ENCODE assay signal across 15 cellular contexts in the genomic region with DNA sequence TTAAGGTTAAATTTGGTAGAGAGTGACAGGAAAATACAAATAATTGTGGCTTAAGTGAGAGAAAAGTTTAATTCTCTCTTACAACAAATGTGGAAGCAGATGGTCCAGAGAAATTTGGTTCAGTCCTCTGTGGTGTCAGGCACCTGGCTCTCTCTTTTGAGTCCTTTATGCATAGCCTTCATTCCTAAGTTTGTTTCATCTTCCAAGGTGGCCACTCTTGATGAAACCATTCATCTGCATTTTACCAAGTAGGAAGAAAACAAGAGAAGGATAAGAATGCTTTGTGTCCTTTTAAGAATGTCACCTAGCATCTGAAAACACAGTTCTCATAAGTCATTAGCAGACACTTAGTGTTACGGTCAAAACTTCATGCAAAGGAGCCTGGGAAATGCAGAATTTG.
DNase-seq lines count a peak whose midpoint lies in the region; ATAC-seq, FAIRE-seq and TF ChIP-seq lines count a peak whose summit lies in the region.
"Had no signal": no experiment of that assay in that cellular context is flagged by ENCODE, and none has a peak within 500 bp of the region (broad histone marks: within the 10 kb centered on the region; RNA-seq: fewer than 3 reads in every experiment).

No MANE protein-coding gene starts in this region.

- no peaks in the 10 kb centered on the region for H3K9me2 ChIP-seq in GM23338 (ENCODE audit: insufficient read depth)

- DNase-seq in GM23338 (ENCODE audit: low spot score) (peak; percentile 81), H1 (ENCODE audit: low read depth in 1 of 2, low spot score in 2 of 2) (no peak), mesendoderm (peak; percentile 1)
- DNase-seq in activated naive CD4-positive, alpha-beta T cell treated with anti-CD3 and anti-CD28 coated beads, Interleukin-2, amount 10 ng/mL, durations not matched to agents 7 days and 5 days = no peak
- DNase-seq: 8988T; CD4-positive, CD25-positive, alpha-beta regulatory T cell; DMS79 had no signal

- CTCF ChIA-PET in H1 (lab: Charles Lee; ENCODE audit: partially characterized antibody) = no interaction called here
- CTCF ChIA-PET in activated naive CD4-positive, alpha-beta T cell treated with anti-CD3 and anti-CD28 coated beads, Interleukin-2, amount 10 ng/mL, durations not matched to agents 7 days and 5 days (lab: Charles Lee) = no interaction called here

- H2BK15ac ChIP-seq in H1 (ENCODE audit: low read length) (no peak overlapping the region), mesendoderm (replicated peaks; ENCODE audit: low read depth) (no peak overlapping the region)

- TF ChIP-seq POLR2A in H1 (IDR thresholded peaks at IDR 0.05; ENCODE audit: control extremely low read depth in 1 of 2, low read depth in 2 of 2, low read length in 2 of 2) = no peak

- H3K4ac ChIP-seq in H1 (replicated peaks; ENCODE audit: insufficient read length, low read depth, low read length) (no peak overlapping the region), mesendoderm (ENCODE audit: low read depth, low read length) (no peak overlapping the region)

- H3K9ac ChIP-seq in HUES64 (ENCODE audit: low read depth, low read length) (no peak overlapping the region), H1 (replicated peaks in 1 of 4; ENCODE audit: extremely low read depth in 1 of 4, low read depth in 3 of 4, low read length in 3 of 4) (no peak overlapping the region), mesendoderm (ENCODE audit: low read length) (no peak overlapping the region)
- H3K9ac ChIP-seq: BLaER1 treated with 17β-estradiol and CSF1 and Interleukin-3, amounts not matched to agents 10 nM and 100 nM had no signal

- no peaks in the 10 kb centered on the region for H3K23me2 ChIP-seq in H1 (ENCODE audit: low read depth, low read length)

- H4K91ac ChIP-seq in H1 (replicated peaks; ENCODE audit: insufficient read length, low read length) = no peak overlapping the region

- H3K27me3 Mint-ChIP-seq in GM23338 (ENCODE audit: insufficient read depth, low read depth, poor library complexity) = no peaks in the 10 kb centered on the region
- H3K27me3 Mint-ChIP-seq in activated naive CD4-positive, alpha-beta T cell treated with anti-CD3 and anti-CD28 coated beads, Interleukin-2, amount 10 ng/mL, durations not matched to agents 7 days and 5 days = no peaks in the 10 kb centered on the region
- H3K27me3 Mint-ChIP-seq: CD4-positive, CD25-positive, alpha-beta regulatory T cell had no signal

- H2AK5ac ChIP-seq in H1 (ENCODE audit: low read depth, low read length) = no peak overlapping the region
- no peak overlapping the region for H2AK5ac ChIP-seq in mesendoderm (ENCODE audit: low read length)

- no peak for TF ChIP-seq RAD21 in H1 (IDR thresholded peaks at IDR 0.05 in 1 of 2, conservative IDR thresholded peaks at IDR 0.05 in 1 of 2; ENCODE audit: low read depth in 2 of 2, low read length in 2 of 2)

- H3K27me3 ChIP-seq in GM23338 (ENCODE audit: insufficient read depth) (no peaks in the 10 kb centered on the region), HUES64 (ENCODE audit: insufficient read depth, low read length) (no peaks in the 10 kb centered on the region), H1 (replicated peaks in 1 of 4; ENCODE audit: control insufficient read depth in 3 of 4, extremely low read depth in 1 of 4, insufficient read depth in 3 of 4, low read length in 3 of 4) (no peaks in the 10 kb centered on the region), mesendoderm (ENCODE audit: insufficient read depth, low read length, poor library complexity) (no peaks in the 10 kb centered on the region)
- H3K27me3 ChIP-seq: BLaER1 treated with 17β-estradiol and CSF1 and Interleukin-3, amounts not matched to agents 10 nM and 100 nM had no signal

- H3F3A ChIP-seq in GM23338 (replicated peaks; ENCODE audit: low read depth) = no peaks in the 10 kb centered on the region

- H3K9me3 ChIP-seq in HUES64 (ENCODE audit: insufficient read depth, low read depth, low read length) = no peaks in the 10 kb centered on the region
- no peaks in the 10 kb centered on the region for H3K9me3 ChIP-seq in H1 (ENCODE audit: insufficient read depth in 2 of 2, low read depth in 1 of 2, low read length in 1 of 2)
- H3K9me3 ChIP-seq: BLaER1 treated with 17β-estradiol and CSF1 and Interleukin-3, amounts not matched to agents 10 nM and 100 nM had no signal

- POLR2A ChIA-PET in H1 (lab: Charles Lee; ENCODE audit: partially characterized antibody) = no interaction called here

- H3K27ac Mint-ChIP-seq in GM23338 = peak overlapping the region; percentile 90
- no peak overlapping the region for H3K27ac Mint-ChIP-seq in activated naive CD4-positive, alpha-beta T cell treated with anti-CD3 and anti-CD28 coated beads, Interleukin-2, amount 10 ng/mL, durations not matched to agents 7 days and 5 days
- H3K27ac Mint-ChIP-seq: CD4-positive, CD25-positive, alpha-beta regulatory T cell had no signal

- H3K18ac ChIP-seq in H1 (ENCODE audit: extremely low read depth, low read length) = no peak overlapping the region
- no peak overlapping the region for H3K18ac ChIP-seq in mesendoderm (ENCODE audit: low read length)

- H3K9me3 Mint-ChIP-seq in GM23338 = peaks cover 7% of the 10 kb centered on the region; the same call in 1 of the 3 replicates
- H3K9me3 Mint-ChIP-seq in activated naive CD4-positive, alpha-beta T cell treated with anti-CD3 and anti-CD28 coated beads, Interleukin-2, amount 10 ng/mL, durations not matched to agents 7 days and 5 days = no peaks in the 10 kb centered on the region

- no peaks in the 10 kb centered on the region for H4K20me1 ChIP-seq in GM23338 (replicated peaks; ENCODE audit: insufficient read depth)
- H4K20me1 ChIP-seq in H1 (replicated peaks in 1 of 2; ENCODE audit: control insufficient read depth in 1 of 2, insufficient read depth in 2 of 2, low read length in 2 of 2) = no peaks in the 10 kb centered on the region
- H4K20me1 ChIP-seq: BLaER1 treated with 17β-estradiol and CSF1 and Interleukin-3, amounts not matched to agents 10 nM and 100 nM had no signal

- H3K36me3 ChIP-seq in GM23338 (ENCODE audit: insufficient read depth) = no peaks in the 10 kb centered on the region
- no peaks in the 10 kb centered on the region for H3K36me3 ChIP-seq in HUES64 (ENCODE audit: insufficient read depth, low read length)
- no peaks in the 10 kb centered on the region for H3K36me3 ChIP-seq in H1 (ENCODE audit: control insufficient read depth in 2 of 4, insufficient read depth in 4 of 4, low read length in 3 of 4)
- H3K36me3 ChIP-seq in mesendoderm (ENCODE audit: control insufficient read depth, insufficient read depth, low read length) = no peaks in the 10 kb centered on the region
- H3K36me3 ChIP-seq: BLaER1 treated with 17β-estradiol and CSF1 and Interleukin-3, amounts not matched to agents 10 nM and 100 nM had no signal

- peak overlapping the region; percentile 94 for H3K27ac ChIP-seq in GM23338 (ENCODE audit: low read depth)
- peak overlapping the region; percentile 66; the same call in 1 of the 2 replicates for H3K27ac ChIP-seq in HUES64 (ENCODE audit: low read depth, low read length)
- H3K27ac ChIP-seq in H1 (ENCODE audit: low read depth, low read length) = no peak overlapping the region
- no peak overlapping the region for H3K27ac ChIP-seq in mesendoderm (ENCODE audit: low read depth, low read length)
- H3K27ac ChIP-seq: BLaER1 treated with 17β-estradiol and CSF1 and Interleukin-3, amounts not matched to agents 10 nM and 100 nM had no signal

- no peak overlapping the region for H4K8ac ChIP-seq in H1 (ENCODE audit: extremely low read depth, insufficient read depth, low read length)
- no peak overlapping the region for H4K8ac ChIP-seq in mesendoderm (ENCODE audit: low read depth, low read length)

- no peaks in the 10 kb centered on the region for H3K79me1 ChIP-seq in H1 (ENCODE audit: low read depth, low read length)
- H3K79me1 ChIP-seq in mesendoderm (ENCODE audit: low read length) = no peaks in the 10 kb centered on the region

- peaks cover 14% of the 10 kb centered on the region; the same call in 2 of the 3 replicates for H3K36me3 Mint-ChIP-seq in GM23338 (ENCODE audit: low read depth)
- no peaks in the 10 kb centered on the region for H3K36me3 Mint-ChIP-seq in activated naive CD4-positive, alpha-beta T cell treated with anti-CD3 and anti-CD28 coated beads, Interleukin-2, amount 10 ng/mL, durations not matched to agents 7 days and 5 days
- H3K36me3 Mint-ChIP-seq: CD4-positive, CD25-positive, alpha-beta regulatory T cell had no signal

- H2BK12ac ChIP-seq in H1 (ENCODE audit: low read depth, low read length) = no peak overlapping the region

- H3K56ac ChIP-seq in H1 (replicated peaks; ENCODE audit: insufficient read length, low read depth, low read length) (no peak overlapping the region), mesendoderm (ENCODE audit: low read length) (no peak overlapping the region)

- no peak overlapping the region for H2BK5ac ChIP-seq in H1 (ENCODE audit: low read depth, low read length)
- H2BK5ac ChIP-seq in mesendoderm (ENCODE audit: low read length) = no peak overlapping the region

- H4K5ac ChIP-seq in H1 (ENCODE audit: insufficient read length, low read depth, low read length) = peak overlapping the region; percentile 35
- no peak overlapping the region for H4K5ac ChIP-seq in mesendoderm (ENCODE audit: low read length)

- no peak for FAIRE-seq in H1 (lab: Jason Lieb, UNC)
- FAIRE-seq: GM12878, GM18507, H54, HepG2 had no signal

- 71% methylated on average over 1 of the region's 1 CpG for WGBS in HUES64
- 71% methylated on average over 1 of the region's 1 CpG; no CpG with 5 or more reads in 1 of the 2 experiments for WGBS in H1 (ENCODE audit: extremely low coverage in 1 of 2, insufficient coverage in 1 of 2, insufficient read length in 1 of 2, insufficient replicate concordance in 2 of 2, low coverage in 1 of 2, low lambda C conversion rate in 2 of 2, missing lambda C conversion rate in 1 of 2), 2 experiments
- no CpG with 5 or more reads among the region's 1 CpG for WGBS in mesendoderm (ENCODE audit: extremely low coverage, insufficient coverage, low lambda C conversion rate)

- H3K4me3 ChIP-seq in GM23338 (no peak overlapping the region), HUES64 (ENCODE audit: low read length) (no peak overlapping the region), H1 (ENCODE audit: extremely low read depth in 1 of 4, insufficient read depth in 2 of 4, low read depth in 3 of 4, low read length in 4 of 4) (no peak overlapping the region), mesendoderm (ENCODE audit: low read length) (no peak overlapping the region)
- H3K4me3 ChIP-seq: BLaER1 treated with 17β-estradiol and CSF1 and Interleukin-3, amounts not matched to agents 10 nM and 100 nM; GM12878 had no signal

- no peaks in the 10 kb centered on the region for H3K79me2 ChIP-seq in GM23338 (replicated peaks; ENCODE audit: insufficient read depth)
- H3K79me2 ChIP-seq in H1 (ENCODE audit: control insufficient read depth in 1 of 2, insufficient read depth in 2 of 2, low read length in 2 of 2) = no peaks in the 10 kb centered on the region
- no peaks in the 10 kb centered on the region for H3K79me2 ChIP-seq in mesendoderm (ENCODE audit: control insufficient read depth, insufficient read depth, low read length)

- H3K4me2 ChIP-seq in GM23338 (no peak overlapping the region), H1 (ENCODE audit: insufficient read depth in 1 of 2, low read depth in 2 of 2, low read length in 2 of 2) (no peak overlapping the region; a peak in 1 of 4 replicates), mesendoderm (ENCODE audit: low read length) (no peak overlapping the region)
- H3K4me2 ChIP-seq: BLaER1 treated with 17β-estradiol and CSF1 and Interleukin-3, amounts not matched to agents 10 nM and 100 nM had no signal

- H2AFZ ChIP-seq in GM23338 (no peak overlapping the region), H1 (ENCODE audit: low read length) (no peak overlapping the region)

- no peak overlapping the region for H2BK120ac ChIP-seq in H1 (replicated peaks; ENCODE audit: low read depth, low read length)
- no peak overlapping the region for H2BK120ac ChIP-seq in mesendoderm (ENCODE audit: low read depth, low read length)

- TF ChIP-seq CTCF in GM23338 (conservative IDR thresholded peaks at IDR 0.05; ENCODE audit: low read depth in 2 of 2) = no peak
- TF ChIP-seq CTCF in H1 (IDR thresholded peaks at IDR 0.05; ENCODE audit: control extremely low read depth in 1 of 3, insufficient read depth in 1 of 3, low read depth in 1 of 3, low read length in 3 of 3) = no peak

- no peak overlapping the region for H3K14ac ChIP-seq in H1 (ENCODE audit: insufficient read length)

- peaks cover 35% of the 10 kb centered on the region for H3K4me1 Mint-ChIP-seq in GM23338
- H3K4me1 Mint-ChIP-seq in activated naive CD4-positive, alpha-beta T cell treated with anti-CD3 and anti-CD28 coated beads, Interleukin-2, amount 10 ng/mL, durations not matched to agents 7 days and 5 days = peaks cover 3% of the 10 kb centered on the region

- no peak overlapping the region for H3K23ac ChIP-seq in H1 (ENCODE audit: insufficient read length)
- no peak overlapping the region for H3K23ac ChIP-seq in mesendoderm (ENCODE audit: low read length)

- H3K4me1 ChIP-seq in GM23338 (ENCODE audit: insufficient read depth) = peaks cover 30% of the 10 kb centered on the region
- peaks cover 33% of the 10 kb centered on the region for H3K4me1 ChIP-seq in HUES64 (ENCODE audit: insufficient read depth, low read length)
- H3K4me1 ChIP-seq in H1 (replicated peaks in 1 of 4; ENCODE audit: control insufficient read depth in 3 of 4, insufficient read depth in 4 of 4, low read length in 3 of 4) = peaks cover 0 to 9% (median 2%) of the 10 kb centered on the region in 4 experiments; a peak in 3 of 7 replicates
- H3K4me1 ChIP-seq in mesendoderm (ENCODE audit: control insufficient read depth, low read depth, low read length) = no peaks in the 10 kb centered on the region

- no peak overlapping the region for H3K4me3 Mint-ChIP-seq in GM23338
- H3K4me3 Mint-ChIP-seq in activated naive CD4-positive, alpha-beta T cell treated with anti-CD3 and anti-CD28 coated beads, Interleukin-2, amount 10 ng/mL, durations not matched to agents 7 days and 5 days = no peak overlapping the region
- H3K4me3 Mint-ChIP-seq: CD4-positive, CD25-positive, alpha-beta regulatory T cell had no signal

- ATAC-seq in GM23338 (peak; percentile 79), GM21381 (IDR thresholded peaks at IDR 0.05; ENCODE audit: unreplicated experiment) (no peak), HG03571 (IDR thresholded peaks at IDR 0.05; ENCODE audit: unreplicated experiment) (no peak)
- ATAC-seq: GM12878, HepG2 had no signal

- H2BK20ac ChIP-seq in H1 (ENCODE audit: low read length) = no peak overlapping the region

- TF ChIP-seq EP300 in H1 (IDR thresholded peaks at IDR 0.05; ENCODE audit: borderline replicate concordance in 1 of 2, low read depth in 2 of 2, low read length in 2 of 2) = no peak

Comparison
In these comparisons a context has a peak if more than half of its experiments do, and no peak if none do; other contexts are left out.
1. DNase-seq: peak in GM23338 (single experiment) and mesendoderm (single experiment); none in H1 (0 of 2) and activated naive CD4-positive, alpha-beta T cell treated with anti-CD3 and anti-CD28 coated beads, Interleukin-2, amount 10 ng/mL, durations not matched to agents 7 days and 5 days (single experiment).
2. H3K27ac ChIP-seq: peak in GM23338 (single experiment) and HUES64 (single experiment); none in H1 (single experiment) and mesendoderm (single experiment).